In genomic region chr9:77166193-77166592, GRCh38 we compare ENCODE assay signal across 1 cellular context.
TF ChIP-seq lines count a peak whose summit lies in the region.

No MANE protein-coding gene starts in this region.

TF ChIP-seq in GM23338, 12 proteins besides CTCF, POLR2A, EP300 and RAD21 (continued from another document):
- no peak for TF ChIP-seq ZNF462 (CRISPR knock-in tag; IDR thresholded peaks at IDR 0.05)
- TF ChIP-seq STAT1 (IDR thresholded peaks at IDR 0.05; ENCODE audit: unreplicated experiment) = no peak
- no peak for TF ChIP-seq NANOG (IDR thresholded peaks at IDR 0.05; ENCODE audit: borderline replicate concordance)
- TF ChIP-seq ZNF114 (CRISPR knock-in tag; IDR thresholded peaks at IDR 0.05) = no peak
- no peak for TF ChIP-seq EZH2 (IDR thresholded peaks at IDR 0.05; ENCODE audit: low read depth, unreplicated experiment)
- TF ChIP-seq ETS1 (IDR thresholded peaks at IDR 0.05) = no peak
- TF ChIP-seq EZH2phosphoT487 (IDR thresholded peaks at IDR 0.05; ENCODE audit: unreplicated experiment) = no peak
